8 cellular contexts compared by ENCODE assay signal in the genomic region with DNA sequence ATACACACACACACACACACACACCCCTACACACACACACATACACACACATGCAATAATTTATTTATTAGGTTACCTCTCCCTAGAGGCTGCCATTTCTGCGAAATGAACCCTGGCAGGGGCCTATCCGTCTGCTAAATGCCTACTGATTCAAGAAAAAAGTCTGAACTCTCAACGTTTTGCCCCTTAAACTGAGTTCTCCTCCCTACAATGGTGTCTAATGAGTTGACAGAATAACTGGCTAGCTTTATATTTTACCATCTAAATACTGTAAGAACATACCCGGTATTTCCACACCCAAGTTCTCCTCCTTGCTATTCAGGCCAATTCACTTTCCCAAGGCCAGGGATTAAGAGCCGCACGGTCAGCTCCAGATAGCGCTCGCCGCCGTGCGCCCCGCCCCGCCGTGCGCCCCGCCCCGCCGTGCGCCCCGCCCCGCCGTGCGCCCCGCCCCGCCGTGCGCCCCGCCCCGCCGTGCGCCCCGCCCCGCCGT. TPM values are rescaled to one million over a fixed set of nuclear protein-coding genes. Genes with fewer than 3 reads are reported as not detected.
A peak's percentile ranks its signal among the peaks of the same experiment; 100 is the strongest.
DNase-seq lines count a peak whose midpoint lies in the region; ATAC-seq lines count a peak whose summit lies in the region.

No MANE protein-coding gene starts in this region.

- no peaks in the 10 kb centered on the region for H3K9me3 ChIP-seq in muscle layer of duodenum (ENCODE audit: control insufficient read depth in 1 of 2, low read length in 2 of 2)

- peak; percentile 77 for ATAC-seq in esophagus mucosa

- CTCF ChIA-PET in activated naive CD4-positive, alpha-beta T cell treated with anti-CD3 and anti-CD28 coated beads for 36 hours (lab: Charles Lee) = no interaction called here

- H3K9me3 Mint-ChIP-seq in activated naive CD4-positive, alpha-beta T cell treated with anti-CD3 and anti-CD28 coated beads for 36 hours = no peaks in the 10 kb centered on the region

- intact Hi-C loops in activated naive CD4-positive, alpha-beta T cell treated with anti-CD3 and anti-CD28 coated beads for 36 hours (cut with micrococcal nuclease) = loop anchor here (1.0 kb wide), 1 partner anchor 8 kb away; no protein-coding TSS in a partner anchor

- peak overlapping the region; percentile 79 for H3K4me3 Mint-ChIP-seq in activated naive CD4-positive, alpha-beta T cell treated with anti-CD3 and anti-CD28 coated beads for 36 hours

- H3K27ac ChIP-seq in muscle layer of duodenum (ENCODE audit: low read length) = no peak overlapping the region

- H3K4me1 ChIP-seq in muscle layer of duodenum (ENCODE audit: control insufficient read depth in 1 of 2, insufficient read depth in 2 of 2, low read length in 2 of 2) = peaks cover 15 to 19% of the 10 kb centered on the region in 2 donors

- peak; percentile 4 for DNase-seq in activated naive CD4-positive, alpha-beta T cell treated with anti-CD3 and anti-CD28 coated beads for 36 hours
- DNase-seq in activated naive CD4-positive, alpha-beta T cell (lab: John Stamatoyannopoulos, UW) = no peak
- peak; percentile 64 for DNase-seq in H7
- DNase-seq in KBM-7 = peak; percentile 62
- peak; percentile 41 for DNase-seq in SW480 (ENCODE audit: low spot score)
- no peak for DNase-seq in activated effector memory CD4-positive, alpha-beta T cell treated with anti-CD3 and anti-CD28 coated beads, Interleukin-2, amount 50 U/mL, for 16 hours

- H3K27me3 ChIP-seq in H7 (ENCODE audit: control insufficient read depth, insufficient read depth, low read length) (no peaks in the 10 kb centered on the region), muscle layer of duodenum (ENCODE audit: low read depth, low read length) (no peaks in the 10 kb centered on the region)

- no peaks in the 10 kb centered on the region; the same call in 1 of the 2 replicates for H3K36me3 ChIP-seq in H7 (replicated peaks; ENCODE audit: control insufficient read depth, insufficient read depth, low read length)
- H3K36me3 ChIP-seq in muscle layer of duodenum (ENCODE audit: control insufficient read depth in 1 of 2, insufficient read depth in 2 of 2, low read length in 2 of 2) = peaks cover 0 to 4% of the 10 kb centered on the region in 2 donors

- no peak overlapping the region for H3K4me3 ChIP-seq in H7 (ENCODE audit: insufficient read depth, low read depth, low read length)
- H3K4me3 ChIP-seq in muscle layer of duodenum (ENCODE audit: low read depth in 1 of 2, low read length in 2 of 2) = peak overlapping the region; percentile 45 to 62

- H3K36me3 Mint-ChIP-seq in activated naive CD4-positive, alpha-beta T cell treated with anti-CD3 and anti-CD28 coated beads for 36 hours (ENCODE audit: low read depth) = peaks cover 14% of the 10 kb centered on the region

- no peaks in the 10 kb centered on the region for H3K27me3 Mint-ChIP-seq in activated naive CD4-positive, alpha-beta T cell treated with anti-CD3 and anti-CD28 coated beads for 36 hours (ENCODE audit: low read depth)

- H3K4me1 Mint-ChIP-seq in activated naive CD4-positive, alpha-beta T cell treated with anti-CD3 and anti-CD28 coated beads for 36 hours (ENCODE audit: low read depth) = peaks cover 44% of the 10 kb centered on the region

- in situ Hi-C loops in KBM-7 (cut with MboI; ENCODE audit: low pct_unique_long_range_greater_than_20kb, low sequenced_read_pairs) = no loop called here

- H3K27ac Mint-ChIP-seq in activated naive CD4-positive, alpha-beta T cell treated with anti-CD3 and anti-CD28 coated beads for 36 hours = peak overlapping the region; percentile 68

RNA-seq across cellular contexts. Expression of a gene that starts 0.3 kb away (rescaled TPM):
- 10 to 100 TPM; 14.8 to 15.5 TPM for total RNA-seq in activated naive CD4-positive, alpha-beta T cell treated with anti-CD3 and anti-CD28 coated beads for 36 hours
- 16.0 and 22.8 TPM in 2 replicates for total RNA-seq in H7 (2014; rRNA removed; shearing (Covaris generic))
- total RNA-seq in esophagus mucosa = 7.3 TPM

RNA-seq across cellular contexts. Expression of a gene that starts 46.2 kb away (rescaled TPM):
- 1 to 10 TPM; 2.9 to 4.1 TPM for total RNA-seq in activated naive CD4-positive, alpha-beta T cell treated with anti-CD3 and anti-CD28 coated beads for 36 hours
- 2.7 and 3.0 TPM in 2 replicates for total RNA-seq in H7 (2014; rRNA removed; shearing (Covaris generic))
- 2.9 TPM for total RNA-seq in esophagus mucosa

Comparison
In these comparisons a context has a peak if more than half of its experiments do, and no peak if none do; other contexts are left out.
1. DNase-seq: peak in activated naive CD4-positive, alpha-beta T cell treated with anti-CD3 and anti-CD28 coated beads for 36 hours (single experiment), H7 (single experiment), KBM-7 (single experiment) and SW480 (single experiment); none in activated naive CD4-positive, alpha-beta T cell (0 of 4) and activated effector memory CD4-positive, alpha-beta T cell treated with anti-CD3 and anti-CD28 coated beads, Interleukin-2, amount 50 U/mL, for 16 hours (single experiment).